In genomic region chr11:76670475-76671235, GRCh38 we compare ENCODE assay signal across 8 cellular contexts. TPM values are rescaled to one million over a fixed set of nuclear protein-coding genes. Genes with fewer than 3 reads are reported as not detected.
DNase-seq lines count a peak whose midpoint lies in the region; ATAC-seq and TF ChIP-seq lines count a peak whose summit lies in the region.

Gene LRRC32, minus strand, starts transcription at chr11:76670747. Its CDS starts 4,793 bp downstream, at chr11:76665954.

- H3K4me3 ChIP-seq in HUES6 (ENCODE audit: low read depth, low read length) (peak within 1 kb of the TSS; percentile 68), parathyroid adenoma (ENCODE audit: low read depth, low read length) (peak within 1 kb of the TSS; percentile 12)

- no peaks in the 10 kb centered on the region for H3K9me3 ChIP-seq in HUES6 (ENCODE audit: control insufficient read depth, insufficient read depth, low read depth, low read length)
- no peaks in the 10 kb centered on the region for H3K9me3 ChIP-seq in parathyroid adenoma (ENCODE audit: control insufficient read depth, low read length)

- H2AFZ ChIP-seq in parathyroid adenoma: peak within 1 kb of the TSS; percentile 38

- peak; percentile 75 for DNase-seq in AG20443 (ENCODE audit: low spot score)
- peak; percentile 23 for DNase-seq in activated T-cell treated with anti-CD3 and anti-CD28 coated beads, Interleukin-2, amount 50 U/mL, for 4 hours
- DNase-seq in Right ventricle myocardium inferior (ENCODE audit: missing footprints): peak; percentile 84
- DNase-seq in LoVo (ENCODE audit: low spot score): no peak
- no peak for DNase-seq in EL

- H3K4me1 Mint-ChIP-seq in activated T-cell treated with anti-CD3 and anti-CD28 coated beads, Interleukin-2, amount 50 U/mL, for 4 hours (ENCODE audit: low read depth): peaks cover 33% of the 10 kb centered on the region

- H3K27ac ChIP-seq in HUES6 (ENCODE audit: low read depth, low read length) (no peak within 1 kb of the TSS), parathyroid adenoma (peak within 1 kb of the TSS; percentile 63)

- peak within 1 kb of the TSS; percentile 77 for H3K4me3 Mint-ChIP-seq in activated T-cell treated with anti-CD3 and anti-CD28 coated beads, Interleukin-2, amount 50 U/mL, for 4 hours

- H3K79me2 ChIP-seq in parathyroid adenoma: no peaks in the 10 kb centered on the region

- TF ChIP-seq CTCF in parathyroid adenoma (IDR thresholded peaks at IDR 0.05): no peak

- peaks cover 23% of the 10 kb centered on the region for H3K27me3 Mint-ChIP-seq in activated T-cell treated with anti-CD3 and anti-CD28 coated beads, Interleukin-2, amount 50 U/mL, for 4 hours (ENCODE audit: low read depth)

- H3K27me3 ChIP-seq in HUES6 (ENCODE audit: control insufficient read depth, insufficient read depth, low read length): peaks cover 39% of the 10 kb centered on the region
- no peaks in the 10 kb centered on the region for H3K27me3 ChIP-seq in parathyroid adenoma (ENCODE audit: control insufficient read depth, insufficient read depth, low read length)

- ATAC-seq in activated T-cell treated with anti-CD3 and anti-CD28 coated beads, Interleukin-2, amount 50 U/mL, for 4 hours: peak; percentile 17 to 25
- ATAC-seq in Right ventricle myocardium inferior (peak; percentile 48), HG03378 (IDR thresholded peaks at IDR 0.05; ENCODE audit: unreplicated experiment) (no peak)

- H3K4me2 ChIP-seq in parathyroid adenoma (ENCODE audit: low read length): no peak within 1 kb of the TSS

- H3K9me3 Mint-ChIP-seq in activated T-cell treated with anti-CD3 and anti-CD28 coated beads, Interleukin-2, amount 50 U/mL, for 4 hours: no peaks in the 10 kb centered on the region

- H3K36me3 ChIP-seq in HUES6 (ENCODE audit: control insufficient read depth, insufficient read depth, low read length): no peaks in the 10 kb centered on the region
- H3K36me3 ChIP-seq in parathyroid adenoma (ENCODE audit: control insufficient read depth, insufficient read depth, low read length): no peaks in the 10 kb centered on the region

- intact Hi-C loops in Right ventricle myocardium inferior (cut with DNase I): loop anchor here (1.0 to 10.0 kb wide), 4 partner anchors 53 to 466 kb away; partner anchors contain the start of gene WNT11

- H3K4me1 ChIP-seq in HUES6 (ENCODE audit: control insufficient read depth, insufficient read depth, low read length) (peaks cover 22% of the 10 kb centered on the region; the same call in 1 of the 2 replicates), parathyroid adenoma (no peaks in the 10 kb centered on the region)

- no peaks in the 10 kb centered on the region for H3K36me3 Mint-ChIP-seq in activated T-cell treated with anti-CD3 and anti-CD28 coated beads, Interleukin-2, amount 50 U/mL, for 4 hours (ENCODE audit: insufficient read depth)

- H3K9ac ChIP-seq in HUES6 (ENCODE audit: low read length): peak within 1 kb of the TSS; percentile 45
- H3K9ac ChIP-seq in parathyroid adenoma: no peak within 1 kb of the TSS

RNA-seq across cellular contexts. Expression of gene LRRC32, which starts in this region (rescaled TPM):
- total RNA-seq in activated T-cell treated with anti-CD3 and anti-CD28 coated beads, Interleukin-2, amount 50 U/mL, for 4 hours: 1 to 10 TPM; 4.6 to 5.8 (median 4.6) TPM
- 32.5 TPM for total RNA-seq in Right ventricle myocardium inferior

Comparison
In these comparisons a context has a peak if more than half of its experiments do, and no peak if none do; other contexts are left out.
1. DNase-seq: peak in AG20443 (single experiment), activated T-cell treated with anti-CD3 and anti-CD28 coated beads, Interleukin-2, amount 50 U/mL, for 4 hours (single experiment) and Right ventricle myocardium inferior (single experiment); none in LoVo (single experiment) and EL (single experiment).